In genomic region chr3:98962189-98962930, GRCh38 we compare ENCODE assay signal across 1 cellular context.
TF ChIP-seq lines count a peak whose summit lies in the region.

No MANE protein-coding gene starts in this region.

TF ChIP-seq in IMR-90, 13 proteins besides CTCF, POLR2A, EP300 and RAD21:
- TF ChIP-seq FOS (IDR thresholded peaks at IDR 0.05; ENCODE audit: low read depth, low read length) (peak; percentile 61; the same call in 1 of the 2 replicates), CEBPB (IDR thresholded peaks at IDR 0.05; ENCODE audit: low read depth, low read length) (peak; percentile 12; the same call in 1 of the 2 replicates), CHD1 (IDR thresholded peaks at IDR 0.05; ENCODE audit: low read depth, low read length) (no peak), NFE2L2 (IDR thresholded peaks at IDR 0.05; ENCODE audit: low read depth, low read length) (no peak), MXI1 (IDR thresholded peaks at IDR 0.05; ENCODE audit: borderline replicate concordance, low read depth, low read length) (no peak), RFX5 (IDR thresholded peaks at IDR 0.05; ENCODE audit: low read depth, low read length) (no peak)
